ENCODE assay signal across 8 cellular contexts in the genomic region with DNA sequence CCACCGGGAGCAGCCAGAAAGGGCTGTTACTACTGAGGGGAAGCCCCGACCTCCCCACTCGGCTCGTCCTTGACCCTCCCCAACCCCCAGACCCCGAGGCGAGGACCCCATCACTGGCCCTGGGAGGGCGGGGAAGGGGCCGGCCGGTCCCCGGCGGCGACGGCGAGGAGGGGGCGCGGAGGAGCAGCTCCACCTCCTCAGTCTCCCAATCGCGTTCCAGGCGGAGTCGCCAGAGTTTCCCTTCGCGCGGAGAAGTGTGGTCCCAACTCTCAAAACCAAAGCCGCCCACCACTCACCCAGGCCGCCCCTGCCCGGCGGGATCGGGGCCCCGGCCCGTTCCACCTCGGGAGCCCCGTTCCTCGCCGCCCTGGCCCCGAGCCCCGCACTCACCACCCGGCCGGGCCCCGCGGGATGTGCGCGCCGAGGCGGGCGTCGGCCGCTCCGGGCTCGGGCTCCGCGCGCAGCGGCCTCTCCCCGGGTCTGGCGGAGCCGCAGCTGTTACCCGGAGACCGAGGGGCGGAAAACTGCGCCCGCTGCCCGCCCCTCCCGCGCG. TPM values are rescaled to one million over a fixed set of nuclear protein-coding genes. Genes with fewer than 3 reads are reported as not detected.
DNase-seq lines count a peak whose midpoint lies in the region; ATAC-seq and TF ChIP-seq lines count a peak whose summit lies in the region.

No MANE protein-coding gene starts in this region.

- ATAC-seq in HG03280 (IDR thresholded peaks at IDR 0.05; ENCODE audit: unreplicated experiment) = peak; percentile 39
- no peak for ATAC-seq in HG03469 (IDR thresholded peaks at IDR 0.05; ENCODE audit: unreplicated experiment)
- ATAC-seq in GM19328 (IDR thresholded peaks at IDR 0.05; ENCODE audit: unreplicated experiment) = no peak

- H3K27ac Mint-ChIP-seq in activated naive CD4-positive, alpha-beta T cell treated with anti-CD3 and anti-CD28 coated beads, Interleukin-2, amount 10 ng/mL, durations not matched to agents 7 days and 5 days = no peak overlapping the region

- H3K27me3 Mint-ChIP-seq in activated naive CD4-positive, alpha-beta T cell treated with anti-CD3 and anti-CD28 coated beads, Interleukin-2, amount 10 ng/mL, durations not matched to agents 7 days and 5 days = peaks cover 44% of the 10 kb centered on the region

- peaks cover 0 to 70% of the 10 kb centered on the region in 2 donors for H3K4me1 ChIP-seq in right atrium auricular region

- peaks cover 11% of the 10 kb centered on the region for H3K36me3 Mint-ChIP-seq in activated naive CD4-positive, alpha-beta T cell treated with anti-CD3 and anti-CD28 coated beads, Interleukin-2, amount 10 ng/mL, durations not matched to agents 7 days and 5 days

- peak overlapping the region; percentile 79 to 82 for H3K4me3 ChIP-seq in right atrium auricular region

- no peaks in the 10 kb centered on the region for H3K9me3 Mint-ChIP-seq in activated naive CD4-positive, alpha-beta T cell treated with anti-CD3 and anti-CD28 coated beads, Interleukin-2, amount 10 ng/mL, durations not matched to agents 7 days and 5 days

- no peaks in the 10 kb centered on the region for H3K27me3 ChIP-seq in right atrium auricular region

- no peaks in the 10 kb centered on the region for H3K36me3 ChIP-seq in right atrium auricular region

- H3K27ac ChIP-seq in right atrium auricular region = peak overlapping the region; percentile 91 to 94

- CTCF ChIA-PET in activated naive CD4-positive, alpha-beta T cell treated with anti-CD3 and anti-CD28 coated beads, Interleukin-2, amount 10 ng/mL, durations not matched to agents 7 days and 5 days (lab: Charles Lee) = no interaction called here

- intact Hi-C loops in posterior cingulate gyrus (cut with DNase I) = no loop called here

- no peaks in the 10 kb centered on the region for H3K9me3 ChIP-seq in right atrium auricular region

- peak; percentile 15 for DNase-seq in ELR (ENCODE audit: low read depth)
- DNase-seq in activated naive CD4-positive, alpha-beta T cell treated with anti-CD3 and anti-CD28 coated beads, Interleukin-2, amount 10 ng/mL, durations not matched to agents 7 days and 5 days = no peak
- DNase-seq in right atrium auricular region (ENCODE audit: low spot score) = no peak
- peak; percentile 27 to 97 (median 64) for DNase-seq in posterior cingulate gyrus
- DNase-seq in NK-92 treated with Interleukin-12 subunit alpha and Interleukin-12 subunit beta, amount 100 ng/mL, for 24 hours (lab: John Stamatoyannopoulos, UW) = no peak

- TF ChIP-seq CTCF in right atrium auricular region (IDR thresholded peaks at IDR 0.05) = no peak

- H3K4me3 Mint-ChIP-seq in activated naive CD4-positive, alpha-beta T cell treated with anti-CD3 and anti-CD28 coated beads, Interleukin-2, amount 10 ng/mL, durations not matched to agents 7 days and 5 days = peak overlapping the region; percentile 52

- H3K4me1 Mint-ChIP-seq in activated naive CD4-positive, alpha-beta T cell treated with anti-CD3 and anti-CD28 coated beads, Interleukin-2, amount 10 ng/mL, durations not matched to agents 7 days and 5 days = peaks cover 14% of the 10 kb centered on the region

RNA-seq across cellular contexts. Expression of a gene that starts 0.9 kb away (rescaled TPM):
- 10 to 100 TPM; 69.4 to 73.0 TPM for total RNA-seq in right atrium auricular region

RNA-seq across cellular contexts. Expression of a gene that starts 11.0 kb away (rescaled TPM):
- 1 to 10 TPM; 8.4 to 9.2 TPM for total RNA-seq in right atrium auricular region

RNA-seq across cellular contexts. Expression of a gene that starts 11.1 kb away (rescaled TPM):
- 100 to 1,000 TPM; 194 to 286 TPM for total RNA-seq in right atrium auricular region

RNA-seq across cellular contexts. Expression of a gene that starts 17.6 kb away (rescaled TPM):
- 1 to 10 TPM; 2.0 to 3.1 TPM for total RNA-seq in right atrium auricular region

RNA-seq across cellular contexts. Expression of a gene that starts 56.9 kb away (rescaled TPM):
- not detected for total RNA-seq in right atrium auricular region

Comparison
In these comparisons a context has a peak if more than half of its experiments do, and no peak if none do; other contexts are left out.
1. DNase-seq: peak in ELR (single experiment) and posterior cingulate gyrus (10 of 10); none in activated naive CD4-positive, alpha-beta T cell treated with anti-CD3 and anti-CD28 coated beads, Interleukin-2, amount 10 ng/mL, durations not matched to agents 7 days and 5 days (single experiment), right atrium auricular region (single experiment) and NK-92 treated with Interleukin-12 subunit alpha and Interleukin-12 subunit beta, amount 100 ng/mL, for 24 hours (single experiment).